Comparison of ENCODE assay signal across 8 cellular contexts in the genomic region with DNA sequence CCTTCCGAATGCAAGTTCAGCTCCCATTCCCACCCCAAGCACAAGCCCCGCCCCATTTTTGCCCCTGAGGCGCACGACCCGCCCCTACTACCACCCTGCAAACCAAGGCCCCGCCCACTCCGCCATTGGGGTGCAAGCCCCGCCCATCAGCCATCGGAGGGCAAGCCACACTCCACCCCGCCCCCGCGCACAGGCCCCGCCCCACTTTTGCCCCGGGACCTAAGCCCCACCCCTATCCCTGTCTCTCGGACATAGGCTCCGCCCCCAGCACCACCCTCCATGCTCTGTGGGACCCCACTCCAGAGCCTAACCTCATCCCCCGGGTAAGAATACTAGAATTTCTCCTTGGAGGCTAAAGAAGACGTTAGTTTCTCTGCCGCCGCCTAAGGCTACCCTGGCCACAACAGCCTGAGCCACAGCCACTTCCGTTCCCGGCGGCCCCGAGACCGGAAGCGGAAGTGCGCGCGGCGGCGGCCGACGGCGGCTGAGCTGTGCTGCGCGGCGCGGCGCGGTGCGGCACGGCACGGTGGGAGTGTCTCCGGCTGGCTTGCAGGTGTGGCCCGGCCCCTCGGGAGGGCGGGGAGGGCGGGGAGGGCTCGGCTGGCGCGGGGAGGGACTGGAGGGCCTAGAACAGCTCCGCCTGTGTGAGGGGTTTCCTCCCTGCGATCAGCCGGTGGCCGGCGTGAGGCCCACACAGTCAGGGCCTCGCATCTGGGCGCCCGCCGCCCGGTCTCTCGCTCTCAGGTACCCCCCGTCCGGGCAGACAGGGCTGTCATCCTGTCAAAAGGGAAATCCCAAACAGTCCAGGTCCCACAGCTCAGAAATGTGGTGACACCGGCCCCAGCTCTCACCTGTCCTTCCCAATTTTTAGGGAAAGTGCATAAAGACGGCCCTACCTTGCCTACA. TPM values are rescaled to one million over a fixed set of nuclear protein-coding genes. Genes with fewer than 3 reads are reported as not detected.
DNase-seq lines count a peak whose midpoint lies in the region; ATAC-seq and TF ChIP-seq lines count a peak whose summit lies in the region.

Gene ZNF333 (plus strand): TSS at position 451 of the 906 bp plus-strand sequence. CDS start 3,444 bp downstream, outside the sequence.

- H3K36me3 ChIP-seq in spleen = peaks cover 0 to 18% (median 12%) of the 10 kb centered on the region in 6 donors

- peak within 1 kb of the TSS; percentile 67 to 85 (median 76) for H3K4me3 ChIP-seq in spleen

- ATAC-seq in GM18909 (IDR thresholded peaks at IDR 0.05; ENCODE audit: poor library complexity, unreplicated experiment) (peak; percentile 89), HG03159 (IDR thresholded peaks at IDR 0.05; ENCODE audit: unreplicated experiment) (peak; percentile 84), activated B cell treated with CpG ODN at 0.5 μM for 24 hours (ENCODE audit: low read depth) (peak; percentile 88)

- H3K36me3 Mint-ChIP-seq in activated B cell treated with CpG ODN at 0.5 μM for 24 hours (ENCODE audit: low read depth) = peaks cover 22% of the 10 kb centered on the region

- peak within 1 kb of the TSS; percentile 100 for H3K27ac Mint-ChIP-seq in activated B cell treated with CpG ODN at 0.5 μM for 24 hours

- CTCF ChIA-PET in activated B cell treated with CpG ODN at 0.5 μM for 24 hours (lab: Charles Lee) = interaction anchor here (0.9 to 11.0 kb wide), 3 partner anchors 95 to 133 kb away, joined by 3 to 510 read pairs (median 3); partner anchors contain the start of gene NDUFB7

- H3K27me3 ChIP-seq in spleen (replicated peaks in 1 of 7) = no peaks in the 10 kb centered on the region

- 0 to 1% (median 1%) methylated on average over 32 to 66 of the region's 66 CpGs for WGBS in spleen, 5 donors

- POLR2A ChIA-PET in activated B cell treated with CpG ODN at 0.5 μM for 24 hours (lab: Charles Lee) = interaction anchor here (0.5 to 8.4 kb wide), 26 partner anchors 14 to 1147 kb away, joined by 3 to 208 read pairs (median 4); partner anchors contain the start of genes ADGRE2, ADGRE3, DNAJB1 and NDUFB7

- H3K4me1 Mint-ChIP-seq in activated B cell treated with CpG ODN at 0.5 μM for 24 hours = peaks cover 45% of the 10 kb centered on the region

- no peaks in the 10 kb centered on the region for H3K9me3 ChIP-seq in spleen

- H3K4me1 ChIP-seq in spleen = peaks cover 6 to 68% (median 26%) of the 10 kb centered on the region in 6 donors

- no peaks in the 10 kb centered on the region for H3K9me3 Mint-ChIP-seq in activated B cell treated with CpG ODN at 0.5 μM for 24 hours

- H3K27ac ChIP-seq in caudate nucleus (ENCODE audit: low read depth, low read length) (peak within 1 kb of the TSS; percentile 98), spleen (peak within 1 kb of the TSS; percentile 93 to 98 (median 97))

- H3K27me3 Mint-ChIP-seq in activated B cell treated with CpG ODN at 0.5 μM for 24 hours = no peaks in the 10 kb centered on the region

- intact Hi-C loops in activated B cell treated with CpG ODN at 0.5 μM for 24 hours (cut with micrococcal nuclease) (loop anchor here (1.0 to 2.0 kb wide), 5 partner anchors 17 to 435 kb away; partner anchors contain the start of genes DNAJB1 and TECR), spleen (cut with DNase I; ENCODE audit: low total_unique reads) (loop anchor here (5.0 kb wide), 1 partner anchor 118 kb away; the partner anchor contains the start of gene NDUFB7)

- peak within 1 kb of the TSS; percentile 97 for H3K4me3 Mint-ChIP-seq in activated B cell treated with CpG ODN at 0.5 μM for 24 hours

- TF ChIP-seq CTCF in activated B cell treated with CpG ODN at 0.5 μM for 24 hours (IDR thresholded peaks at IDR 0.05) = no peak
- peak in 3 of 11 experiments; percentile 16 to 43 (median 26) for TF ChIP-seq CTCF in spleen (IDR thresholded peaks at IDR 0.05 in 8 of 11, conservative IDR thresholded peaks at IDR 0.05 in 3 of 11)

- peak; percentile 99 for DNase-seq in AG08395 (ENCODE audit: low spot score)
- DNase-seq in NCI-H2227 treated with DMSO at 0.1 percent for 48 hours (lab: John Stamatoyannopoulos, UW) = peak; percentile 94
- DNase-seq in activated B cell treated with CpG ODN at 0.5 μM for 24 hours = peak; percentile 93
- peak; percentile 45 to 97 (median 92) for DNase-seq in caudate nucleus (lab: John Stamatoyannopoulos, UW)
- DNase-seq in inferior parietal cortex (ENCODE audit: extremely low spot score) = peak; percentile 85
- DNase-seq in spleen = peak; percentile 99

- peak in 2 of 3 donors; percentile 37 to 53 for TF ChIP-seq POLR2A in spleen (IDR thresholded peaks at IDR 0.05)

RNA-seq across cellular contexts. Expression of gene ZNF333, which starts in this region (rescaled TPM):
- total RNA-seq in activated B cell treated with CpG ODN at 0.5 μM for 24 hours (24.0 and 26.2 TPM in 2 replicates), spleen (10 to 100 TPM; 21.7 to 43.5 (median 34.8) TPM)
- 10 to 100 TPM in 1 of 3 donors, 1 to 10 TPM in 2; 7.7 to 10.3 (median 9.2) TPM for polyA plus RNA-seq in spleen

Comparison
In these comparisons a context has a peak if more than half of its experiments do, and no peak if none do; other contexts are left out.
1. Peak in every context shown above with its lines: DNase-seq, ATAC-seq, H3K4me3 ChIP-seq and H3K27ac ChIP-seq.